9 cellular contexts compared by ENCODE assay signal in the genomic region with DNA sequence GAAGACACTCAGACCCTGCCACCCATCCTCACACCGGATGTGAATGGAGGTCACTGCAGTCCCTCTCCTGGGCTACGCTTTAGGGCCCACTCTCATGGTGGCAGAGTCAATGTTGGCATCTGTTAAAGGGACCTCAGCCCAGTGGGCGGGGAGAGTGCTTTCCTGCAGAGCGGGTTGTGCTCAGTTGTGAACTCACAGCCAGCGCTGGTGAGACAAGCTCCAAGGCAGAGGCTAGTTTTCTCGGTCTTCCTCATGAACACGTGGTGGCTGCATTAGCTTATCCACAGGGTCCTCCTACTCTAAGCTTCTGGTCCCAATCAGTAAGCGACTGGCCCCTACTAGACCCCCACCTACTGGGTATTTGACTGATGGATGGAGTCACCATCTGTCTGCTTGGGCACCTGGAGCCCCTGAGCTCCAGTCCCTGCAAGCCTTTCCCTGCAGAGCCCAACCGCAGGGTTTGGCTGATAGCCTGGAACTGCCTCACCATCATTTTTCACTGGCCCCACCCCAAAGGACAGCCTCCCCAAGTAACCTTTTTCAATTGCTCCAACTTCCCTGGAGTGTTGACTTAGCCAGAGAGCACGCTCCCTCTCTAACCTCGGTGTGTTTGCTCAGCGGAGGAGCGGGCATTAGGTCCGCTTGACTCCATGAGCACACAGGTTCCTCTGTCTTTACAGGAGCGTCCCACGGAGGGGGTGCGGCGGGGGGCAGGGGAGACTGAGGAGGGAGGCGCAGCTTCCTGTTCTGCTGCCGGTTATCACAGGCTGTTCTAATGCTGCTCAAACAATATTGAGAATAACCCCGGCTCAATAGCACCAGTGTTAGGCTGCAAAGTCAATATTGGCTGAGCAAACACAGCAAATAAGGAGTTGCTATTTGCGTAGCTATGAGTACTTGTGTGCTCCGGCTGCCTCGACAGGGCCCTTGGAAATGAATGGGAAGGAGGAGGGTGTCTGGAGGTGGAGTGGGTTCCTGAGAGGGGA.
A peak's percentile ranks its signal among the peaks of the same experiment; 100 is the strongest.
DNase-seq lines count a peak whose midpoint lies in the region; ATAC-seq and TF ChIP-seq lines count a peak whose summit lies in the region.
"Had no signal": no experiment of that assay in that cellular context is flagged by ENCODE, and none has a peak within 500 bp of the region (broad histone marks: within the 10 kb centered on the region; RNA-seq: fewer than 3 reads in every experiment).

No MANE protein-coding gene starts in this region.

- H3K9ac ChIP-seq in BLaER1 treated with 17β-estradiol and CSF1 and Interleukin-3, amounts not matched to agents 10 nM and 100 nM = peak overlapping the region in 1 of 11 experiments; percentile 14; a peak in 1 of 22 replicates

- TF ChIP-seq CTCF in lung (IDR thresholded peaks at IDR 0.05; ENCODE audit: control extremely low read depth, extremely low read depth) = no peak

- H3K4me3 ChIP-seq in BLaER1 treated with 17β-estradiol and CSF1 and Interleukin-3, amounts not matched to agents 10 nM and 100 nM = no peak overlapping the region
- H3K4me3 ChIP-seq in lung = no peak overlapping the region
- H3K4me3 ChIP-seq: SJSA1 had no signal

- no peaks in the 10 kb centered on the region for H3K36me3 ChIP-seq in BLaER1 treated with 17β-estradiol and CSF1 and Interleukin-3, amounts not matched to agents 10 nM and 100 nM
- no peaks in the 10 kb centered on the region for H3K36me3 ChIP-seq in lung (ENCODE audit: control insufficient read depth in 2 of 2, insufficient read depth in 2 of 2, low read length in 2 of 2)
- H3K36me3 ChIP-seq: SJSA1 had no signal

- peaks cover 0 to 13% (median 0%) of the 10 kb centered on the region in 11 experiments; a peak in 5 of 22 replicates for H4K20me1 ChIP-seq in BLaER1 treated with 17β-estradiol and CSF1 and Interleukin-3, amounts not matched to agents 10 nM and 100 nM

- no peaks in the 10 kb centered on the region for H3K9me3 Mint-ChIP-seq in activated naive CD4-positive, alpha-beta T cell treated with anti-CD3 and anti-CD28 coated beads, Interleukin-2, amount 50 U/mL, for 72 hours

- no peak overlapping the region for H3K27ac ChIP-seq in BLaER1 treated with 17β-estradiol and CSF1 and Interleukin-3, amounts not matched to agents 10 nM and 100 nM
- peak overlapping the region in 1 of 2 donors; percentile 36 for H3K27ac ChIP-seq in lung (ENCODE audit: low read depth in 1 of 2, low read length in 1 of 2)
- H3K27ac ChIP-seq: SJSA1 had no signal

- peak; percentile 80 for ATAC-seq in lung (ENCODE audit: insufficient read depth, low FRiP score)
- no peak for ATAC-seq in HG03108 (IDR thresholded peaks at IDR 0.05; ENCODE audit: unreplicated experiment)
- ATAC-seq in activated naive CD4-positive, alpha-beta T cell treated with anti-CD3 and anti-CD28 coated beads, Interleukin-2, amount 50 U/mL, for 72 hours = no peak

- peak overlapping the region; percentile 61 to 84 (median 77) for H3K4me2 ChIP-seq in BLaER1 treated with 17β-estradiol and CSF1 and Interleukin-3, amounts not matched to agents 10 nM and 100 nM

- WGBS in lung, 2 donors = 22 to 23% methylated on average over 24 of the region's 24 CpGs

- H3K27me3 ChIP-seq in BLaER1 treated with 17β-estradiol and CSF1 and Interleukin-3, amounts not matched to agents 10 nM and 100 nM = peaks cover 0 to 16% (median 4%) of the 10 kb centered on the region in 11 experiments; a peak in 6 of 22 replicates
- H3K27me3 ChIP-seq in lung (ENCODE audit: control insufficient read depth, insufficient read depth) = no peaks in the 10 kb centered on the region
- H3K27me3 ChIP-seq: SJSA1 had no signal

- peaks cover 17 to 38% (median 21%) of the 10 kb centered on the region in 10 experiments for H3K4me1 ChIP-seq in BLaER1 treated with 17β-estradiol and CSF1 and Interleukin-3, amounts not matched to agents 10 nM and 100 nM
- H3K4me1 ChIP-seq in lung (ENCODE audit: control insufficient read depth in 2 of 2, insufficient read depth in 2 of 2, low read length in 2 of 2) = peaks cover 0 to 18% of the 10 kb centered on the region in 2 donors
- H3K4me1 ChIP-seq: SJSA1 had no signal

- no peak overlapping the region for H3K27ac Mint-ChIP-seq in activated naive CD4-positive, alpha-beta T cell treated with anti-CD3 and anti-CD28 coated beads, Interleukin-2, amount 50 U/mL, for 72 hours

- DNase-seq in NCI-H187 (lab: John Stamatoyannopoulos, UW) (peak; percentile 94 to 95), astrocyte of the hippocampus (ENCODE audit: low read depth, low spot score) (peak; percentile 94), lung (ENCODE audit: low spot score) (peak; percentile 92), germinal center (ENCODE audit: low spot score) (no peak)
- no peak for DNase-seq in activated naive CD4-positive, alpha-beta T cell treated with anti-CD3 and anti-CD28 coated beads, Interleukin-2, amount 50 U/mL, for 72 hours (ENCODE audit: low spot score in 2 of 2)
- no peak for DNase-seq in stimulated activated CD4-positive, alpha-beta T cell treated with anti-CD3 and anti-CD28 coated beads, Interleukin-4, amount 100 ng/mL, for 4 hours

- no peaks in the 10 kb centered on the region for H3K9me3 ChIP-seq in BLaER1 treated with 17β-estradiol and CSF1 and Interleukin-3, amounts not matched to agents 10 nM and 100 nM (replicated peaks in 1 of 11)
- no peaks in the 10 kb centered on the region for H3K9me3 ChIP-seq in lung (ENCODE audit: control insufficient read depth in 2 of 2, insufficient read depth in 1 of 2, low read length in 1 of 2)
- H3K9me3 ChIP-seq: SJSA1 had no signal

- H3K36me3 Mint-ChIP-seq in activated naive CD4-positive, alpha-beta T cell treated with anti-CD3 and anti-CD28 coated beads, Interleukin-2, amount 50 U/mL, for 72 hours = no peaks in the 10 kb centered on the region

Comparison
In these comparisons a context has a peak if more than half of its experiments do, and no peak if none do; other contexts are left out.
1. DNase-seq: peak in NCI-H187 (2 of 2), astrocyte of the hippocampus (single experiment) and lung (single experiment); none in activated naive CD4-positive, alpha-beta T cell treated with anti-CD3 and anti-CD28 coated beads, Interleukin-2, amount 50 U/mL, for 72 hours (0 of 2), germinal center (single experiment) and stimulated activated CD4-positive, alpha-beta T cell treated with anti-CD3 and anti-CD28 coated beads, Interleukin-4, amount 100 ng/mL, for 4 hours (0 of 2).